In the genomic region with DNA sequence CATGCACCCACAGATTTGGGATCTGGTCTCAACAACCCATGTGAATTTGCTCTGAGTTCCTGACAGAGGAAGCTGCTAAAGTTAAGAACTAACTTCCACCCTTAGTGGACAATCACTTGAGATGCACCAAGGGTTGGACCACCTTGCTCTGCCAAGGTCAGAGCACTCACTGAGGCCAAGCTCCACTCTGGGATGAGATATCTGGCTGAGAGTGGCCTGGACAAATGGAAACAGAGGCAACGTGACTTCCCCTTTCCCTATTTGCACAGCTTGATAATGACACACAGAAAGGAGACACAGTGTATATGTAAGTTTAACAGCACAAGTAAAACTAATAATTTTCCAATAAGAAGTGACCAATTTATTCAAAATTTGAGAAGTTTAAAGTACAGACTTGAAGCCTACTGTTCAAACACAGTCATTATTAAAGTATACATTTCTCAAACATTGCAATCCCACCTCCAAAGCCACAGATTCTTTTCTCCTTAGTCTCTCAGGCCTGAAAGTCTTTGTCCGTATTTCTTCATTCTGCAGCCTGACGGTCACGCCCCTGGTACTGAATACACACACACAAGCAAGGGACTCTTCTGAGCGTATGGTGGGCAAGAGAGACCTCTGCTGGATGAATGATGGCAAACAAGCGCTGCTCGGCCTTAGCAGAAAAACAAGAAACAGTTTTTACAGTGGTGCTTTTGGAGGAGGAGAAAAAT, we compare ENCODE assay signal across 8 cellular contexts. TPM values are rescaled to one million over a fixed set of nuclear protein-coding genes. Genes with fewer than 3 reads are reported as not detected.
A peak's percentile ranks its signal among the peaks of the same experiment; 100 is the strongest.
DNase-seq lines count a peak whose midpoint lies in the region; ATAC-seq, FAIRE-seq and TF ChIP-seq lines count a peak whose summit lies in the region.

No MANE protein-coding gene starts in this region.

- peak overlapping the region; percentile 14 for H3K4me3 ChIP-seq in astrocyte (ENCODE audit: insufficient read depth, low read depth, low read length)
- peak overlapping the region; percentile 6 for H3K4me3 ChIP-seq in skeletal muscle satellite cell (ENCODE audit: low read length)

- no peaks in the 10 kb centered on the region for H3K27me3 ChIP-seq in astrocyte (ENCODE audit: insufficient read depth, low read length)
- H3K27me3 ChIP-seq in skeletal muscle satellite cell (ENCODE audit: control insufficient read depth, insufficient read depth, low read length) = no peaks in the 10 kb centered on the region

- H3K36me3 Mint-ChIP-seq in T-helper 2 cell treated with Interferon-gamma antibody and Interleukin-4, amounts not matched to agents 5 μg/mL and 100 μg/mL, for 36 hours (ENCODE audit: low read depth) = no peaks in the 10 kb centered on the region
- no peaks in the 10 kb centered on the region for H3K36me3 Mint-ChIP-seq in astrocyte (ENCODE audit: low read depth, unreplicated experiment)

- H3K4me2 ChIP-seq in astrocyte (ENCODE audit: low read length) = peak overlapping the region; percentile 47
- peak overlapping the region; percentile 41 for H3K4me2 ChIP-seq in skeletal muscle satellite cell (ENCODE audit: low read length)

- H3K27ac ChIP-seq in astrocyte (ENCODE audit: low read depth, low read length) = peak overlapping the region; percentile 77

- H3K79me2 ChIP-seq in astrocyte (ENCODE audit: insufficient read depth, low read length) = no peaks in the 10 kb centered on the region

- peaks cover 24% of the 10 kb centered on the region for H3K27me3 Mint-ChIP-seq in T-helper 2 cell treated with Interferon-gamma antibody and Interleukin-4, amounts not matched to agents 5 μg/mL and 100 μg/mL, for 36 hours (ENCODE audit: low read depth)
- no peaks in the 10 kb centered on the region for H3K27me3 Mint-ChIP-seq in astrocyte (ENCODE audit: low read depth, unreplicated experiment)

- H4K20me1 ChIP-seq in astrocyte (ENCODE audit: insufficient read depth, low read length) = no peaks in the 10 kb centered on the region

- peaks cover 22% of the 10 kb centered on the region for H3K4me1 ChIP-seq in astrocyte (ENCODE audit: insufficient read depth, low read length)
- peaks cover 34% of the 10 kb centered on the region for H3K4me1 ChIP-seq in skeletal muscle satellite cell (ENCODE audit: control insufficient read depth, insufficient read depth, low read length)

- no peaks in the 10 kb centered on the region for H3K9me3 Mint-ChIP-seq in T-helper 2 cell treated with Interferon-gamma antibody and Interleukin-4, amounts not matched to agents 5 μg/mL and 100 μg/mL, for 36 hours
- peaks cover 2% of the 10 kb centered on the region for H3K9me3 Mint-ChIP-seq in astrocyte (ENCODE audit: unreplicated experiment)

- H3K36me3 ChIP-seq in astrocyte (ENCODE audit: insufficient read depth, low read length) = no peaks in the 10 kb centered on the region
- no peaks in the 10 kb centered on the region for H3K36me3 ChIP-seq in skeletal muscle satellite cell (ENCODE audit: insufficient read depth, low read length)

- H3K9ac ChIP-seq in astrocyte (ENCODE audit: low read length) (peak overlapping the region; percentile 55), skeletal muscle satellite cell (ENCODE audit: low read depth, low read length) (peak overlapping the region; percentile 65)

- peak; percentile 98 for TF ChIP-seq CTCF in astrocyte (IDR thresholded peaks at IDR 0.05; ENCODE audit: insufficient read depth, low read depth, low read length)

- H3K4me3 Mint-ChIP-seq in T-helper 2 cell treated with Interferon-gamma antibody and Interleukin-4, amounts not matched to agents 5 μg/mL and 100 μg/mL, for 36 hours = no peak overlapping the region
- no peak overlapping the region for H3K4me3 Mint-ChIP-seq in astrocyte (ENCODE audit: unreplicated experiment)

- H3K4me1 Mint-ChIP-seq in T-helper 2 cell treated with Interferon-gamma antibody and Interleukin-4, amounts not matched to agents 5 μg/mL and 100 μg/mL, for 36 hours (ENCODE audit: low read depth) = peaks cover 14% of the 10 kb centered on the region
- peaks cover 6% of the 10 kb centered on the region for H3K4me1 Mint-ChIP-seq in astrocyte (ENCODE audit: low read depth, unreplicated experiment)

- H3K9me3 ChIP-seq in astrocyte (ENCODE audit: insufficient read depth, low read depth, low read length) (no peaks in the 10 kb centered on the region), skeletal muscle satellite cell (replicated peaks; ENCODE audit: low read length) (no peaks in the 10 kb centered on the region)

- FAIRE-seq in astrocyte (lab: Jason Lieb, UNC) = peak; percentile 91

- peak; percentile 94 for ATAC-seq in GM18502 (IDR thresholded peaks at IDR 0.05; ENCODE audit: poor library complexity, unreplicated experiment)
- ATAC-seq in HG02970 (IDR thresholded peaks at IDR 0.05; ENCODE audit: low FRiP score, unreplicated experiment) = peak; percentile 77

- H2AFZ ChIP-seq in astrocyte (ENCODE audit: low read depth, low read length) = peak overlapping the region; percentile 59

- DNase-seq in A172 (ENCODE audit: low spot score) (peak; percentile 79), NCI-H2029 (lab: John Stamatoyannopoulos, UW) (peak; percentile 97), astrocyte (ENCODE audit: low read depth) (peak; percentile 96), hepatic stellate cell (ENCODE audit: low spot score) (peak; percentile 69)
- DNase-seq in T-helper 2 cell treated with Interferon-gamma antibody and Interleukin-4, amounts not matched to agents 5 μg/mL and 100 μg/mL, for 36 hours (ENCODE audit: low spot score) = peak; percentile 62

- no peak overlapping the region for H3K27ac Mint-ChIP-seq in T-helper 2 cell treated with Interferon-gamma antibody and Interleukin-4, amounts not matched to agents 5 μg/mL and 100 μg/mL, for 36 hours
- peak overlapping the region; percentile 54 for H3K27ac Mint-ChIP-seq in astrocyte (ENCODE audit: unreplicated experiment)

RNA-seq across cellular contexts. Expression of a gene that starts 28.6 kb away (rescaled TPM):
- not detected in 2 replicates for total RNA-seq in A172 (2014; rRNA removed; shearing (Covaris generic))
- 0.36 TPM in 1 of 2 replicates, not detected in the other for total RNA-seq in astrocyte
- under 0.01 TPM in 1 of 2 replicates, not detected in the other for total RNA-seq in skeletal muscle satellite cell (2012; rRNA removed)

Comparison
In these comparisons a context has a peak if more than half of its experiments do, and no peak if none do; other contexts are left out.
1. Peak in every context shown above with its lines: DNase-seq, ATAC-seq, H3K4me3 ChIP-seq and H3K27ac ChIP-seq.